14 cellular contexts compared by ENCODE assay signal in the genomic region with DNA sequence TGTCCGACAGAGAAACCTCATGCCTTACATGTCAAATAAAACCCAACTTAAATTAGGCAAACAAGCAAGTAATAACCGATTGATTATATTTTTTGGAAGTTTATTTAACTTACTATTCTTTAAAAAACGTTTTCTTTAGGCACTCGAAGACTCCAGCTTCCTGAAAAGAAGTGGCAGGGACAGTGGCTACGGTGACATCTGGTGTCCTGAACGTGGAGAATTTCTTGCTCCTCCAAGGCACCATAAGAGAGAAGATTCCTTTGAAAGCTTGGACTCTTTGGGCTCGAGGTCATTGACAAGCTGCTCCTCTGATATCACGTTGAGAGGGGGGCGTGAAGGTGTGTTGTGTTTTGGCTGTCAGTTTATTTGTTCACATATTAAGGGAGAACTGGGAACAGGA.
DNase-seq lines count a peak whose midpoint lies in the region; ATAC-seq and TF ChIP-seq lines count a peak whose summit lies in the region.
"Had no signal": no experiment of that assay in that cellular context is flagged by ENCODE, and none has a peak within 500 bp of the region (broad histone marks: within the 10 kb centered on the region; RNA-seq: fewer than 3 reads in every experiment).

No MANE protein-coding gene starts in this region.

- no TSS peak for BruUV-seq in PC-9 (replicated peaks; lab: Mats Ljungman, UMichigan)

- WGBS in right cardiac atrium = 45% methylated on average over 9 of the region's 9 CpGs

- intact Hi-C loops in right cardiac atrium (cut with DNase I) (loop anchor here in 1 of 4 donors (10.0 kb wide), 1 partner anchor 106 kb away; no protein-coding TSS in a partner anchor), cardiac septum (cut with DNase I) (loop anchor here (5.0 kb wide), 1 partner anchor 103 kb away; no protein-coding TSS in a partner anchor), PC-9 (cut with micrococcal nuclease; ENCODE audit: unreplicated experiment) (loop anchor here (5.0 kb wide), 1 partner anchor 38 kb away; no protein-coding TSS in a partner anchor)

- H3K36me3 ChIP-seq in PC-9 (ENCODE audit: low read depth) = peaks cover 16% of the 10 kb centered on the region; the same call in 1 of the 2 replicates

- H3K4me1 ChIP-seq in right cardiac atrium (ENCODE audit: control insufficient read depth, insufficient read depth, low read length) = peaks cover 2% of the 10 kb centered on the region
- H3K4me1 ChIP-seq in PC-9 (replicated peaks; ENCODE audit: insufficient read depth) = peaks cover 13% of the 10 kb centered on the region

- H3K27ac Mint-ChIP-seq in stimulated activated memory B cell treated with anti-CD40 and anti-IgM and Interleukin-4, amounts not matched to agents 10 μg/mL and 1 μg/mL and 100 μg/mL, for 72 hours = no peak overlapping the region
- H3K27ac Mint-ChIP-seq: B cell had no signal

- no peaks in the 10 kb centered on the region for H3K9me2 ChIP-seq in PC-9 (ENCODE audit: insufficient read depth)

- H3F3A ChIP-seq in PC-9 (ENCODE audit: insufficient read depth, low read depth) = no peaks in the 10 kb centered on the region

- POLR2A ChIA-PET in PC-9 (lab: Charles Lee; ENCODE audit: unreplicated experiment) = no interaction called here

- no peak overlapping the region for H3K4me3 Mint-ChIP-seq in stimulated activated memory B cell treated with anti-CD40 and anti-IgM and Interleukin-4, amounts not matched to agents 10 μg/mL and 1 μg/mL and 100 μg/mL, for 72 hours
- H3K4me3 Mint-ChIP-seq: B cell had no signal

- no peaks in the 10 kb centered on the region for H3K27me3 ChIP-seq in right cardiac atrium (ENCODE audit: control insufficient read depth, insufficient read depth)
- no peaks in the 10 kb centered on the region for H3K27me3 ChIP-seq in PC-9 (ENCODE audit: insufficient read depth, low read depth)
- H3K27me3 ChIP-seq: upper lobe of left lung had no signal

- H3K9me3 Mint-ChIP-seq in stimulated activated memory B cell treated with anti-CD40 and anti-IgM and Interleukin-4, amounts not matched to agents 10 μg/mL and 1 μg/mL and 100 μg/mL, for 72 hours = no peaks in the 10 kb centered on the region

- CTCF ChIA-PET in PC-9 (lab: Charles Lee) = no interaction called here

- no peaks in the 10 kb centered on the region for H3K27me3 Mint-ChIP-seq in stimulated activated memory B cell treated with anti-CD40 and anti-IgM and Interleukin-4, amounts not matched to agents 10 μg/mL and 1 μg/mL and 100 μg/mL, for 72 hours
- H3K27me3 Mint-ChIP-seq: B cell had no signal

- no peaks in the 10 kb centered on the region for H4K20me1 ChIP-seq in PC-9 (ENCODE audit: insufficient read depth)

- ATAC-seq in right cardiac atrium (no peak), HG03139 (IDR thresholded peaks at IDR 0.05; ENCODE audit: unreplicated experiment) (no peak)
- no peak for ATAC-seq in stimulated activated memory B cell treated with anti-CD40 and anti-IgM and Interleukin-4, amounts not matched to agents 10 μg/mL and 1 μg/mL and 100 μg/mL, for 72 hours

- H3K4me2 ChIP-seq in PC-9 = no peak overlapping the region

- H3K27ac ChIP-seq in right cardiac atrium (ENCODE audit: low read length) = peak overlapping the region; percentile 89
- no peak overlapping the region for H3K27ac ChIP-seq in PC-9
- H3K27ac ChIP-seq: upper lobe of left lung had no signal

- TF ChIP-seq CTCF in PC-9 (conservative IDR thresholded peaks at IDR 0.05) = no peak

- no peaks in the 10 kb centered on the region for H3K79me2 ChIP-seq in PC-9 (ENCODE audit: low read depth)

- no peaks in the 10 kb centered on the region for H3K9me3 ChIP-seq in right cardiac atrium (ENCODE audit: control insufficient read depth, low read length)
- H3K9me3 ChIP-seq in PC-9 (ENCODE audit: insufficient read depth, low read depth) = no peaks in the 10 kb centered on the region
- H3K9me3 ChIP-seq: upper lobe of left lung had no signal

- H3K4me1 Mint-ChIP-seq in stimulated activated memory B cell treated with anti-CD40 and anti-IgM and Interleukin-4, amounts not matched to agents 10 μg/mL and 1 μg/mL and 100 μg/mL, for 72 hours = peaks cover 5% of the 10 kb centered on the region

- DNase-seq in right cardiac atrium (no peak), cardiac septum (ENCODE audit: low spot score) (no peak), OCI-M1 (lab: John Stamatoyannopoulos, UW) (peak; percentile 57), fibroblast of peridontal ligament (ENCODE audit: extremely low read depth) (peak; percentile 36), PC-9 (no peak)
- DNase-seq in effector CD8-positive, alpha-beta T cell (lab: John Stamatoyannopoulos, UW) = no peak
- DNase-seq: activated gamma-delta T cell treated with Interleukin-2 at 50 U/mL for 16 hours; foreskin fibroblast; NCI-H2171 treated with DMSO at 0.1 percent for 48 hours; stimulated activated CD4-positive, alpha-beta T cell treated with anti-CD3 and anti-CD28 coated beads, Interleukin-4, amount 100 ng/mL, for 4 hours; upper lobe of left lung had no signal

- H3K4me3 ChIP-seq in right cardiac atrium (ENCODE audit: low read length) = no peak overlapping the region
- no peak overlapping the region for H3K4me3 ChIP-seq in PC-9
- H3K4me3 ChIP-seq: upper lobe of left lung had no signal

- H2AFZ ChIP-seq in PC-9 = no peak overlapping the region

- peaks cover 25% of the 10 kb centered on the region for H3K36me3 Mint-ChIP-seq in stimulated activated memory B cell treated with anti-CD40 and anti-IgM and Interleukin-4, amounts not matched to agents 10 μg/mL and 1 μg/mL and 100 μg/mL, for 72 hours

Comparison
In these comparisons a context has a peak if more than half of its experiments do, and no peak if none do; other contexts are left out.
1. DNase-seq: peak in OCI-M1 (single experiment) and fibroblast of peridontal ligament (single experiment); none in right cardiac atrium (0 of 3), cardiac septum (single experiment), effector CD8-positive, alpha-beta T cell (single experiment) and PC-9 (0 of 2).